In genomic region chr11:130940706-130941105, GRCh38 we compare ENCODE assay signal across 24 cellular contexts.
"Had no signal": no experiment of that assay in that cellular context is flagged by ENCODE, and none has a peak within 500 bp of the region (broad histone marks: within the 10 kb centered on the region; RNA-seq: fewer than 3 reads in every experiment).

No MANE protein-coding gene starts in this region.

- H3K4me2 ChIP-seq: hepatocyte had no signal

- H3K4me1 ChIP-seq: breast epithelium, gastrocnemius medialis, right lobe of liver, testis, transverse colon had no signal

- H3K79me2 ChIP-seq: hepatocyte had no signal

- H3K4me3 ChIP-seq: breast epithelium, esophagus muscularis mucosa, gastrocnemius medialis, hepatocyte, ovary, right lobe of liver, testis, transverse colon had no signal

- ATAC-seq: activated CD8-positive, alpha-beta T cell treated with anti-CD3 and anti-CD28 coated beads for 36 hours; activated naive CD8-positive, alpha-beta T cell treated with anti-CD3 and anti-CD28 coated beads, Interleukin-2, amount 50 U/mL, for 24 hours; gastrocnemius medialis; left colon; right lobe of liver; stimulated activated naive CD8-positive, alpha-beta T cell treated with anti-CD3 and anti-CD28 coated beads, Interleukin-15, Interleukin-2, amounts not matched to agents 100 U/mL and 50 U/mL, for 24 hours had no signal

- H3K9me3 ChIP-seq: breast epithelium, esophagus muscularis mucosa, gastrocnemius medialis, neutrophil, ovary, right lobe of liver, testis, transverse colon had no signal

- H2AFZ ChIP-seq: hepatocyte had no signal

- DNase-seq: activated B cell treated with CpG ODN at 0.5 μM for 24 hours; activated CD4-positive, alpha-beta T cell treated with anti-CD3 and anti-CD28 coated beads, Interleukin-2, amount 50 U/mL, for 1 hour; activated CD8-positive, alpha-beta T cell treated with anti-CD3 and anti-CD28 coated beads for 36 hours; activated naive CD8-positive, alpha-beta T cell treated with anti-CD3 and anti-CD28 coated beads, Interleukin-2, amount 50 U/mL, for 24 hours; activated T-cell treated with anti-CD3 and anti-CD28 coated beads, Interleukin-2, amount 50 U/mL, for 48 hours; central memory CD4-positive, alpha-beta T cell; endodermal cell; gastrocnemius medialis; immature natural killer cell; kidney; left colon; mammary epithelial cell; naive B cell; nephron progenitor cell; ovary; right lobe of liver; stimulated activated CD4-positive, alpha-beta T cell treated with anti-CD3 and anti-CD28 coated beads, Interleukin-2, amount 100 ng/mL, for 48 hours; stimulated activated naive CD8-positive, alpha-beta T cell treated with anti-CD3 and anti-CD28 coated beads, Interleukin-15, Interleukin-2, amounts not matched to agents 100 U/mL and 50 U/mL, for 24 hours; testis; transverse colon had no signal

- H3K36me3 ChIP-seq: breast epithelium, esophagus muscularis mucosa, gastrocnemius medialis, neutrophil, ovary, right lobe of liver, transverse colon had no signal

- H3K27ac ChIP-seq: breast epithelium, esophagus muscularis mucosa, gastrocnemius medialis, hepatocyte, neutrophil, ovary, right lobe of liver, testis, transverse colon had no signal

- H3K27me3 ChIP-seq: breast epithelium, esophagus muscularis mucosa, gastrocnemius medialis, ovary, right lobe of liver, testis, transverse colon had no signal
